In genomic region chr2:49980774-49981173, GRCh38 we compare ENCODE assay signal across 21 cellular contexts.
DNase-seq lines count a peak whose midpoint lies in the region; ATAC-seq, FAIRE-seq and TF ChIP-seq lines count a peak whose summit lies in the region.
"Had no signal": no experiment of that assay in that cellular context is flagged by ENCODE, and none has a peak within 500 bp of the region (broad histone marks: within the 10 kb centered on the region; RNA-seq: fewer than 3 reads in every experiment).

No MANE protein-coding gene starts in this region.

- intact Hi-C loops in IMR-90 (cut with micrococcal nuclease) = no loop called here
- intact Hi-C loops in esophagus muscularis mucosa (cut with DNase I) = no loop called here
- intact Hi-C loops in spleen (cut with DNase I; ENCODE audit: low total_unique reads) = no loop called here
- intact Hi-C loops in A673 (cut with micrococcal nuclease; ENCODE audit: unreplicated experiment) = no loop called here

- H3K4me1 ChIP-seq in A549 (no peaks in the 10 kb centered on the region), IMR-90 (ENCODE audit: control insufficient read depth, insufficient read depth, low read length) (no peaks in the 10 kb centered on the region), esophagus muscularis mucosa (no peaks in the 10 kb centered on the region), spleen (no peaks in the 10 kb centered on the region), A673 (ENCODE audit: insufficient read depth, low read length, poor library complexity, severe bottlenecking) (no peaks in the 10 kb centered on the region)

- no peaks in the 10 kb centered on the region for H3K9me3 ChIP-seq in A549
- peaks cover 8% of the 10 kb centered on the region; the same call in 1 of the 2 replicates for H3K9me3 ChIP-seq in IMR-90 (ENCODE audit: control insufficient read depth, insufficient read depth, low read length)
- no peaks in the 10 kb centered on the region for H3K9me3 ChIP-seq in esophagus muscularis mucosa
- H3K9me3 ChIP-seq in spleen = peaks cover 0 to 11% (median 2%) of the 10 kb centered on the region in 8 donors
- H3K9me3 ChIP-seq in A673 (ENCODE audit: low read depth, low read length, poor library complexity, severe bottlenecking) = no peaks in the 10 kb centered on the region

- no peak overlapping the region for H2AK5ac ChIP-seq in IMR-90 (ENCODE audit: low read depth, low read length)

- no peak overlapping the region for H2AK9ac ChIP-seq in IMR-90 (replicated peaks; ENCODE audit: low read depth, low read length, poor library complexity)

- no peak overlapping the region for H3K23ac ChIP-seq in IMR-90 (ENCODE audit: low read depth, low read length)

- no peak for ATAC-seq in A549
- ATAC-seq in IMR-90 (ENCODE audit: low read depth) = no peak
- ATAC-seq: GM12878 had no signal

- dilution Hi-C loops in IMR-90 (cut with HindIII; ENCODE audit: low sequenced_read_pairs, unreplicated experiment) = no loop called here

- H4K5ac ChIP-seq in IMR-90 (ENCODE audit: low read depth, low read length) = no peak overlapping the region

- TF ChIP-seq RAD21 in A549 (conservative IDR thresholded peaks at IDR 0.05 in 1 of 2, IDR thresholded peaks at IDR 0.05 in 1 of 2) (no peak), IMR-90 (IDR thresholded peaks at IDR 0.05; ENCODE audit: low read length) (no peak)

- H2AFZ ChIP-seq in IMR-90 (replicated peaks; ENCODE audit: low read length, poor library complexity) = no peak overlapping the region
- H2AFZ ChIP-seq: GM23248 had no signal

- no peak for TF ChIP-seq POLR2A in A549 (IDR thresholded peaks at IDR 0.05; ENCODE audit: low read length)
- TF ChIP-seq POLR2A in IMR-90 (IDR thresholded peaks at IDR 0.05; ENCODE audit: low read depth, low read length) = no peak
- TF ChIP-seq POLR2A in esophagus muscularis mucosa (IDR thresholded peaks at IDR 0.05; ENCODE audit: low read depth) = no peak
- TF ChIP-seq POLR2A in spleen (IDR thresholded peaks at IDR 0.05) = no peak

- H3K79me1 ChIP-seq in IMR-90 (ENCODE audit: low read depth in 1 of 2, low read length in 2 of 2) = no peaks in the 10 kb centered on the region

- H3K18ac ChIP-seq in IMR-90 (ENCODE audit: low read depth, low read length) = no peak overlapping the region

- CTCF ChIA-PET in A549 (lab: Yijun Ruan, JAX) = no interaction called here
- CTCF ChIA-PET in IMR-90 (lab: Yijun Ruan, JAX) = no interaction called here
- CTCF ChIA-PET in A673 (lab: Charles Lee) = no interaction called here

- H4K8ac ChIP-seq in IMR-90 (ENCODE audit: low read depth in 2 of 2, low read length in 2 of 2) = no peak overlapping the region

- H3K36me3 ChIP-seq in IMR-90 (ENCODE audit: control insufficient read depth, insufficient read depth, low read length) (no peaks in the 10 kb centered on the region), esophagus muscularis mucosa (no peaks in the 10 kb centered on the region), spleen (no peaks in the 10 kb centered on the region), A673 (ENCODE audit: insufficient read depth, low read length, poor library complexity, severe bottlenecking) (no peaks in the 10 kb centered on the region)

- no peak for TF ChIP-seq EP300 in A549 (IDR thresholded peaks at IDR 0.05)
- TF ChIP-seq EP300 in esophagus muscularis mucosa (IDR thresholded peaks at IDR 0.05) = no peak

- H3K27ac ChIP-seq in A549 (no peak overlapping the region), IMR-90 (ENCODE audit: insufficient read depth, low read length) (no peak overlapping the region), esophagus muscularis mucosa (replicated peaks in 1 of 4) (no peak overlapping the region), spleen (no peak overlapping the region), A673 (ENCODE audit: low read depth, low read length, poor library complexity, severe bottlenecking) (no peak overlapping the region)
- H3K27ac ChIP-seq: GM23248 had no signal

- FAIRE-seq in A549 (lab: Jason Lieb, UNC) = no peak
- FAIRE-seq: GM12878, GM19239, H1 had no signal

- no peaks in the 10 kb centered on the region for H4K20me1 ChIP-seq in IMR-90 (ENCODE audit: insufficient read depth, low read length)

- in situ Hi-C loops in IMR-90 (cut with MboI; ENCODE audit: low sequenced_read_pairs) = no loop called here

- no peak overlapping the region for H2BK15ac ChIP-seq in IMR-90 (ENCODE audit: low read depth, low read length)

- no peak overlapping the region for H2BK20ac ChIP-seq in IMR-90 (ENCODE audit: low read depth, low read length)

- H2BK5ac ChIP-seq in IMR-90 (ENCODE audit: low read depth, low read length, poor library complexity, severe bottlenecking) = no peak overlapping the region

- H2BK120ac ChIP-seq in IMR-90 (ENCODE audit: low read depth, low read length) = no peak overlapping the region

- no peak overlapping the region for H3K4me3 ChIP-seq in A549
- no peak overlapping the region for H3K4me3 ChIP-seq in IMR-90 (ENCODE audit: insufficient read depth, low read depth, low read length)
- no peak overlapping the region for H3K4me3 ChIP-seq in esophagus muscularis mucosa
- H3K4me3 ChIP-seq in spleen = no peak overlapping the region
- no peak overlapping the region for H3K4me3 ChIP-seq in A673 (ENCODE audit: low read depth, low read length, poor library complexity, severe bottlenecking)
- H3K4me3 ChIP-seq: GM12878, GM23248 had no signal

- no peak overlapping the region for H3K9ac ChIP-seq in IMR-90 (ENCODE audit: low read depth, low read length)
- H3K9ac ChIP-seq: GM23248 had no signal

- H3K27me3 ChIP-seq in IMR-90 (ENCODE audit: control insufficient read depth, insufficient read depth, low read length) (no peaks in the 10 kb centered on the region), esophagus muscularis mucosa (no peaks in the 10 kb centered on the region), spleen (replicated peaks in 1 of 7) (no peaks in the 10 kb centered on the region), A673 (replicated peaks; ENCODE audit: insufficient read depth, low read depth, low read length, poor library complexity) (no peaks in the 10 kb centered on the region)

- H4K91ac ChIP-seq in IMR-90 (ENCODE audit: insufficient read depth, low read depth, low read length) = no peak overlapping the region

- POLR2A ChIA-PET in A549 (lab: Yijun Ruan, JAX) (no interaction called here), IMR-90 (lab: Charles Lee; ENCODE audit: unreplicated experiment) (no interaction called here), A673 (lab: Charles Lee; ENCODE audit: low non-redundant PET) (no interaction called here)

- no peak overlapping the region for H3K4ac ChIP-seq in IMR-90 (ENCODE audit: low read depth, low read length)

- H3K9me1 ChIP-seq in IMR-90 (ENCODE audit: insufficient read depth, low read length) = no peaks in the 10 kb centered on the region

- BruUV-seq in IMR-90 (replicated peaks; lab: Mats Ljungman, UMichigan) (no TSS peak), A673 (replicated peaks; lab: Mats Ljungman, UMichigan) (no TSS peak)

- DNase-seq in A549 (ENCODE audit: low read depth in 1 of 2, low spot score in 1 of 2) (no peak), IMR-90 (no peak), renal cortical epithelial cell (ENCODE audit: low read depth) (peak; percentile 6), esophagus muscularis mucosa (ENCODE audit: extremely low spot score) (no peak), spleen (no peak), A673 (ENCODE audit: low spot score) (no peak)
- DNase-seq: ACHN; AML-193; C1 segment of cervical spinal cord; Calu3; CD4-positive, alpha-beta memory T cell; COR-L47; DMS79; EL; GDM1; GM23248; H7; HCEC 1CT had no signal

- no peak overlapping the region for H3K4me2 ChIP-seq in A549
- no peak overlapping the region for H3K4me2 ChIP-seq in IMR-90 (ENCODE audit: low read depth, low read length)

- TF ChIP-seq CTCF in A549 (IDR thresholded peaks at IDR 0.05) (no peak), IMR-90 (conservative IDR thresholded peaks at IDR 0.05; ENCODE audit: low read depth, low read length) (no peak), esophagus muscularis mucosa (IDR thresholded peaks at IDR 0.05) (no peak), spleen (IDR thresholded peaks at IDR 0.05 in 8 of 11, conservative IDR thresholded peaks at IDR 0.05 in 3 of 11) (no peak), A673 (conservative IDR thresholded peaks at IDR 0.05; ENCODE audit: low read depth, low read length) (no peak)

- no peak overlapping the region for H3K14ac ChIP-seq in IMR-90 (replicated peaks; ENCODE audit: low read depth, low read length)

- H3K56ac ChIP-seq in IMR-90 (ENCODE audit: extremely low read depth, insufficient read depth, low read length) = no peak overlapping the region

TF ChIP-seq in A549, 52 proteins besides CTCF, POLR2A, EP300 and RAD21 (continues in another document):
- TF ChIP-seq, protein P1, sequence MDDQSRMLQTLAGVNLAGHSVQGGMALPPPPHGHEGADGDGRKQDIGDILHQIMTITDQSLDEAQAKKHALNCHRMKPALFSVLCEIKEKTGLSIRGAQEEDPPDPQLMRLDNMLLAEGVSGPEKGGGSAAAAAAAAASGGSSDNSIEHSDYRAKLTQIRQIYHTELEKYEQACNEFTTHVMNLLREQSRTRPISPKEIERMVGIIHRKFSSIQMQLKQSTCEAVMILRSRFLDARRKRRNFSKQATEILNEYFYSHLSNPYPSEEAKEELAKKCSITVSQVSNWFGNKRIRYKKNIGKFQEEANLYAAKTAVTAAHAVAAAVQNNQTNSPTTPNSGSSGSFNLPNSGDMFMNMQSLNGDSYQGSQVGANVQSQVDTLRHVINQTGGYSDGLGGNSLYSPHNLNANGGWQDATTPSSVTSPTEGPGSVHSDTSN (IDR thresholded peaks at IDR 0.05) = no peak
- TF ChIP-seq FOXS1 (CRISPR knock-in tag; IDR thresholded peaks at IDR 0.05) (no peak), PHF8 (IDR thresholded peaks at IDR 0.05; ENCODE audit: borderline replicate concordance, low read depth) (no peak), MAFK (IDR thresholded peaks at IDR 0.05; ENCODE audit: partially characterized antibody) (peak; percentile 51), SREBF2 (IDR thresholded peaks at IDR 0.05) (no peak)

TF ChIP-seq in IMR-90, 13 proteins besides CTCF, POLR2A, EP300 and RAD21:
- no peak for TF ChIP-seq CEBPB (IDR thresholded peaks at IDR 0.05; ENCODE audit: low read depth, low read length)
- TF ChIP-seq MAFK (IDR thresholded peaks at IDR 0.05; ENCODE audit: low read depth, low read length) = peak; percentile 68
